Comparison of ENCODE assay signal across 10 cellular contexts in genomic region chr4:101977096-101977495, GRCh38.
DNase-seq lines count a peak whose midpoint lies in the region; ATAC-seq and TF ChIP-seq lines count a peak whose summit lies in the region.
"Had no signal": no experiment of that assay in that cellular context is flagged by ENCODE, and none has a peak within 500 bp of the region (broad histone marks: within the 10 kb centered on the region; RNA-seq: fewer than 3 reads in every experiment).

No MANE protein-coding gene starts in this region.

- H3K4me1 ChIP-seq in Caco-2: 0 out of 2 replicates have a peak, but pooled peaks cover 5% of the 10 kb centered on the region

- H3K27me3 ChIP-seq in kidney epithelial cell (ENCODE audit: control insufficient read depth, insufficient read depth, low read length): no peaks in the 10 kb centered on the region
- H3K27me3 ChIP-seq in Caco-2 (replicated peaks; ENCODE audit: control insufficient read depth, insufficient read depth, low read length): no peaks in the 10 kb centered on the region
- H3K27me3 ChIP-seq: dorsolateral prefrontal cortex had no signal

- no peaks in the 10 kb centered on the region for H3K36me3 Mint-ChIP-seq in Caco-2 (ENCODE audit: insufficient read depth, unreplicated experiment)
- H3K36me3 Mint-ChIP-seq in activated CD4-positive, alpha-beta T cell treated with anti-CD3 and anti-CD28 coated beads for 36 hours (ENCODE audit: low read depth): no peaks in the 10 kb centered on the region

- H3K4me3 Mint-ChIP-seq in Caco-2 (ENCODE audit: unreplicated experiment): no peak overlapping the region
- H3K4me3 Mint-ChIP-seq in activated CD4-positive, alpha-beta T cell treated with anti-CD3 and anti-CD28 coated beads for 36 hours: no peak overlapping the region

- H3K27me3 Mint-ChIP-seq in Caco-2 (ENCODE audit: insufficient read depth, unreplicated experiment): no peaks in the 10 kb centered on the region
- H3K27me3 Mint-ChIP-seq in activated CD4-positive, alpha-beta T cell treated with anti-CD3 and anti-CD28 coated beads for 36 hours: peaks cover 5% of the 10 kb centered on the region

- intact Hi-C loops in Caco-2 (cut with micrococcal nuclease; ENCODE audit: unreplicated experiment): no loop called here
- intact Hi-C loops in activated CD4-positive, alpha-beta T cell treated with anti-CD3 and anti-CD28 coated beads for 36 hours (cut with DNase I, micrococcal nuclease): no loop called here

- peaks cover 6% of the 10 kb centered on the region for H3K4me1 Mint-ChIP-seq in Caco-2 (ENCODE audit: low read depth, unreplicated experiment)
- peaks cover 4% of the 10 kb centered on the region for H3K4me1 Mint-ChIP-seq in activated CD4-positive, alpha-beta T cell treated with anti-CD3 and anti-CD28 coated beads for 36 hours

- TF ChIP-seq CTCF in kidney epithelial cell (IDR thresholded peaks at IDR 0.05; ENCODE audit: insufficient read depth, low read length, poor library complexity, severe bottlenecking): no peak
- TF ChIP-seq CTCF in Caco-2 (IDR thresholded peaks at IDR 0.05; ENCODE audit: insufficient read depth in 1 of 2, low read depth in 1 of 2, low read length in 1 of 2, severe bottlenecking in 1 of 2, unreplicated experiment in 1 of 2): no peak

- H3K36me3 ChIP-seq in kidney epithelial cell (ENCODE audit: control insufficient read depth, insufficient read depth, low read length) (no peaks in the 10 kb centered on the region), Caco-2 (ENCODE audit: control insufficient read depth, insufficient read depth, low read length) (no peaks in the 10 kb centered on the region)

- H3K4me3 ChIP-seq in kidney epithelial cell (ENCODE audit: low read depth, low read length): no peak overlapping the region
- H3K4me3 ChIP-seq in Caco-2 (ENCODE audit: low read depth, low read length): no peak overlapping the region
- H3K4me3 ChIP-seq: dorsolateral prefrontal cortex had no signal

- ATAC-seq in GM19463 (IDR thresholded peaks at IDR 0.05; ENCODE audit: unreplicated experiment): no peak
- no peak for ATAC-seq in activated CD4-positive, alpha-beta T cell treated with anti-CD3 and anti-CD28 coated beads for 36 hours

- DNase-seq in A172 (ENCODE audit: low spot score) (peak; percentile 92), HK-2 (ENCODE audit: unreplicated experiment) (peak; percentile 46), amniotic epithelial cell (ENCODE audit: low read depth) (peak; percentile 97), kidney epithelial cell (ENCODE audit: low read depth) (peak; percentile 92), MV-4-11 (lab: John Stamatoyannopoulos, UW) (no peak), Caco-2 (no peak)
- DNase-seq in activated CD4-positive, alpha-beta T cell treated with anti-CD3 and anti-CD28 coated beads for 36 hours: no peak
- DNase-seq: SHP77 had no signal

- no peaks in the 10 kb centered on the region for H3K9me3 ChIP-seq in Caco-2

- CTCF ChIA-PET in Caco-2 (lab: Charles Lee): no interaction called here
- CTCF ChIA-PET in activated CD4-positive, alpha-beta T cell treated with anti-CD3 and anti-CD28 coated beads for 36 hours (lab: Charles Lee): no interaction called here

- no peak overlapping the region for H3K27ac Mint-ChIP-seq in Caco-2 (ENCODE audit: unreplicated experiment)
- H3K27ac Mint-ChIP-seq in activated CD4-positive, alpha-beta T cell treated with anti-CD3 and anti-CD28 coated beads for 36 hours: no peak overlapping the region

- no TSS peak for BruUV-seq in Caco-2 (replicated peaks; lab: Mats Ljungman, UMichigan)

- no peaks in the 10 kb centered on the region for H3K9me3 Mint-ChIP-seq in Caco-2 (ENCODE audit: unreplicated experiment)
- no peaks in the 10 kb centered on the region for H3K9me3 Mint-ChIP-seq in activated CD4-positive, alpha-beta T cell treated with anti-CD3 and anti-CD28 coated beads for 36 hours (ENCODE audit: low read depth)

- POLR2A ChIA-PET in Caco-2 (lab: Charles Lee): no interaction called here
- POLR2A ChIA-PET in activated CD4-positive, alpha-beta T cell treated with anti-CD3 and anti-CD28 coated beads for 36 hours (lab: Charles Lee): no interaction called here

Comparison
In these comparisons a context has a peak if more than half of its experiments do, and no peak if none do; other contexts are left out.
1. DNase-seq: peak in A172 (single experiment), HK-2 (single experiment), amniotic epithelial cell (single experiment) and kidney epithelial cell (single experiment); none in MV-4-11 (single experiment), Caco-2 (0 of 2) and activated CD4-positive, alpha-beta T cell treated with anti-CD3 and anti-CD28 coated beads for 36 hours (single experiment).